In the genomic region with DNA sequence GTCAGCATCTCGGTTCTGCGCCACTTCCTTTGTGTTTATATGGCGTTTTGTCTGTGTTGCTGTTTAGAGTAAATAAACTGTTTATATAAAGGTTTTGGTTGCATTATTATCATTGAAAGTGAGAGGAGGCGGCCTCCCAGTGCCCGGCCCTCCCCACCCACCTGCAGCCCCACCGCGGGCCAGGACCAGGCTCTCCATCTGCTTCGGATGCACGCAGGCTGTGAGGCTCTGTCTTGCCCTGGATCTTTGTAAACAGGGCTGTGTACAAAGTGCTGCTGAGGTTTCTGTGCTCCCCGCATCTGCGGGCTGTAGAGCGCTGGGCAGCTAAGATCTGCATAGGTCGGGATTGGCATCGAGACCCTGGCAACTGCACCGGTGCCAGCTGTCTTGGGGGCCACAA, we compare ENCODE assay signal across 1 cellular context.
TF ChIP-seq lines count a peak whose summit lies in the region.

No MANE protein-coding gene starts in this region.

TF ChIP-seq in K562, 482 proteins besides CTCF, POLR2A, EP300 and RAD21:
- TF ChIP-seq, protein P1, sequence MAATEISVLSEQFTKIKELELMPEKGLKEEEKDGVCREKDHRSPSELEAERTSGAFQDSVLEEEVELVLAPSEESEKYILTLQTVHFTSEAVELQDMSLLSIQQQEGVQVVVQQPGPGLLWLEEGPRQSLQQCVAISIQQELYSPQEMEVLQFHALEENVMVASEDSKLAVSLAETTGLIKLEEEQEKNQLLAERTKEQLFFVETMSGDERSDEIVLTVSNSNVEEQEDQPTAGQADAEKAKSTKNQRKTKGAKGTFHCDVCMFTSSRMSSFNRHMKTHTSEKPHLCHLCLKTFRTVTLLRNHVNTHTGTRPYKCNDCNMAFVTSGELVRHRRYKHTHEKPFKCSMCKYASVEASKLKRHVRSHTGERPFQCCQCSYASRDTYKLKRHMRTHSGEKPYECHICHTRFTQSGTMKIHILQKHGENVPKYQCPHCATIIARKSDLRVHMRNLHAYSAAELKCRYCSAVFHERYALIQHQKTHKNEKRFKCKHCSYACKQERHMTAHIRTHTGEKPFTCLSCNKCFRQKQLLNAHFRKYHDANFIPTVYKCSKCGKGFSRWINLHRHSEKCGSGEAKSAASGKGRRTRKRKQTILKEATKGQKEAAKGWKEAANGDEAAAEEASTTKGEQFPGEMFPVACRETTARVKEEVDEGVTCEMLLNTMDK (IDR thresholded peaks at IDR 0.05; ENCODE audit: borderline replicate concordance, insufficient read depth, low read depth, low read length, poor library complexity, severe bottlenecking), result no peak
- TF ChIP-seq POLR3G (IDR thresholded peaks at IDR 0.05; ENCODE audit: extremely low read depth, insufficient read length, insufficient replicate concordance), result no peak
- TF ChIP-seq, protein P2, sequence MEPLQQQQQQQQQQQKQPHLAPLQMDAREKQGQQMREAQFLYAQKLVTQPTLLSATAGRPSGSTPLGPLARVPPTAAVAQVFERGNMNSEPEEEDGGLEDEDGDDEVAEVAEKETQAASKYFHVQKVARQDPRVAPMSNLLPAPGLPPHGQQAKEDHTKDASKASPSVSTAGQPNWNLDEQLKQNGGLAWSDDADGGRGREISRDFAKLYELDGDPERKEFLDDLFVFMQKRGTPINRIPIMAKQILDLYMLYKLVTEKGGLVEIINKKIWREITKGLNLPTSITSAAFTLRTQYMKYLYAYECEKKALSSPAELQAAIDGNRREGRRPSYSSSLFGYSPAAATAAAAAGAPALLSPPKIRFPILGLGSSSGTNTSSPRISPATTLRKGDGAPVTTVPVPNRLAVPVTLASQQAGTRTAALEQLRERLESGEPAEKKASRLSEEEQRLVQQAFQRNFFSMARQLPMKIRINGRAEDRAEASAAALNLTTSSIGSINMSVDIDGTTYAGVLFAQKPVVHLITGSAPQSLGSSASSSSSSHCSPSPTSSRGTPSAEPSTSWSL (CRISPR knock-in tag; IDR thresholded peaks at IDR 0.05; ENCODE audit: borderline replicate concordance), result no peak
- TF ChIP-seq, protein P3, sequence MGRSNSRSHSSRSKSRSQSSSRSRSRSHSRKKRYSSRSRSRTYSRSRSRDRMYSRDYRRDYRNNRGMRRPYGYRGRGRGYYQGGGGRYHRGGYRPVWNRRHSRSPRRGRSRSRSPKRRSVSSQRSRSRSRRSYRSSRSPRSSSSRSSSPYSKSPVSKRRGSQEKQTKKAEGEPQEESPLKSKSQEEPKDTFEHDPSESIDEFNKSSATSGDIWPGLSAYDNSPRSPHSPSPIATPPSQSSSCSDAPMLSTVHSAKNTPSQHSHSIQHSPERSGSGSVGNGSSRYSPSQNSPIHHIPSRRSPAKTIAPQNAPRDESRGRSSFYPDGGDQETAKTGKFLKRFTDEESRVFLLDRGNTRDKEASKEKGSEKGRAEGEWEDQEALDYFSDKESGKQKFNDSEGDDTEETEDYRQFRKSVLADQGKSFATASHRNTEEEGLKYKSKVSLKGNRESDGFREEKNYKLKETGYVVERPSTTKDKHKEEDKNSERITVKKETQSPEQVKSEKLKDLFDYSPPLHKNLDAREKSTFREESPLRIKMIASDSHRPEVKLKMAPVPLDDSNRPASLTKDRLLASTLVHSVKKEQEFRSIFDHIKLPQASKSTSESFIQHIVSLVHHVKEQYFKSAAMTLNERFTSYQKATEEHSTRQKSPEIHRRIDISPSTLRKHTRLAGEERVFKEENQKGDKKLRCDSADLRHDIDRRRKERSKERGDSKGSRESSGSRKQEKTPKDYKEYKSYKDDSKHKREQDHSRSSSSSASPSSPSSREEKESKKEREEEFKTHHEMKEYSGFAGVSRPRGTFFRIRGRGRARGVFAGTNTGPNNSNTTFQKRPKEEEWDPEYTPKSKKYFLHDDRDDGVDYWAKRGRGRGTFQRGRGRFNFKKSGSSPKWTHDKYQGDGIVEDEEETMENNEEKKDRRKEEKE (IDR thresholded peaks at IDR 0.05; ENCODE audit: borderline replicate concordance in 1 of 2, control insufficient read depth in 1 of 2, low read depth in 2 of 2, low read length in 1 of 2), result no peak
- no peak for TF ChIP-seq ZKSCAN3 (CRISPR knock-in tag; IDR thresholded peaks at IDR 0.05)
- no peak for TF ChIP-seq ZNF75A (CRISPR knock-in tag; IDR thresholded peaks at IDR 0.05)
- no peak for TF ChIP-seq C11orf30 (IDR thresholded peaks at IDR 0.05; ENCODE audit: low read depth)
- TF ChIP-seq, protein P4, sequence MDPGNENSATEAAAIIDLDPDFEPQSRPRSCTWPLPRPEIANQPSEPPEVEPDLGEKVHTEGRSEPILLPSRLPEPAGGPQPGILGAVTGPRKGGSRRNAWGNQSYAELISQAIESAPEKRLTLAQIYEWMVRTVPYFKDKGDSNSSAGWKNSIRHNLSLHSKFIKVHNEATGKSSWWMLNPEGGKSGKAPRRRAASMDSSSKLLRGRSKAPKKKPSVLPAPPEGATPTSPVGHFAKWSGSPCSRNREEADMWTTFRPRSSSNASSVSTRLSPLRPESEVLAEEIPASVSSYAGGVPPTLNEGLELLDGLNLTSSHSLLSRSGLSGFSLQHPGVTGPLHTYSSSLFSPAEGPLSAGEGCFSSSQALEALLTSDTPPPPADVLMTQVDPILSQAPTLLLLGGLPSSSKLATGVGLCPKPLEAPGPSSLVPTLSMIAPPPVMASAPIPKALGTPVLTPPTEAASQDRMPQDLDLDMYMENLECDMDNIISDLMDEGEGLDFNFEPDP (CRISPR knock-in tag; IDR thresholded peaks at IDR 0.05), result no peak
- TF ChIP-seq DMBX1 (CRISPR knock-in tag; IDR thresholded peaks at IDR 0.05; ENCODE audit: borderline replicate concordance), result no peak
- TF ChIP-seq SIN3A (IDR thresholded peaks at IDR 0.05; ENCODE audit: borderline replicate concordance in 2 of 2, control insufficient read depth in 1 of 2, low read depth in 2 of 2, low read length in 2 of 2), result no peak
